ENCODE assay signal across 8 cellular contexts in genomic region chr16:1958715-1959268, GRCh38. TPM values are rescaled to one million over a fixed set of nuclear protein-coding genes. Genes with fewer than 3 reads are reported as not detected.
DNase-seq lines count a peak whose midpoint lies in the region; ATAC-seq and TF ChIP-seq lines count a peak whose summit lies in the region.

No MANE protein-coding gene starts in this region.

- no peaks in the 10 kb centered on the region for H3K9me2 ChIP-seq in MM.1S (replicated peaks; ENCODE audit: insufficient read depth, low read length)

- H3K36me3 ChIP-seq in Caco-2 (ENCODE audit: control insufficient read depth, insufficient read depth, low read length), result peaks cover 6% of the 10 kb centered on the region
- peaks cover 14% of the 10 kb centered on the region for H3K36me3 ChIP-seq in MM.1S (replicated peaks; ENCODE audit: insufficient read depth, low read length)
- H3K36me3 ChIP-seq in endodermal cell (ENCODE audit: control insufficient read depth, insufficient read depth, low read length), result peaks cover 20% of the 10 kb centered on the region
- peaks cover 20% of the 10 kb centered on the region for H3K36me3 ChIP-seq in neutrophil

- 62 to 64% methylated on average over 13 to 14 of the region's 14 CpGs for WGBS in endodermal cell (ENCODE audit: insufficient coverage in 1 of 2, insufficient read length in 1 of 2), 2 experiments

- H3K27me3 Mint-ChIP-seq in Caco-2 (ENCODE audit: insufficient read depth, unreplicated experiment) (no peaks in the 10 kb centered on the region), endodermal cell (ENCODE audit: insufficient read depth) (peaks cover 23% of the 10 kb centered on the region)

- peak overlapping the region; percentile 81 for H2AFZ ChIP-seq in MM.1S (ENCODE audit: low read length)

- H3F3A ChIP-seq in MM.1S (ENCODE audit: insufficient read depth, low read length), result peaks cover 30% of the 10 kb centered on the region

- no peak for DNase-seq in Caco-2
- DNase-seq in MM.1S, result peak; percentile 2
- no peak for DNase-seq in endodermal cell
- DNase-seq in inferior parietal cortex (ENCODE audit: extremely low spot score), result no peak
- DNase-seq in NK-92 treated with Interleukin-12 subunit alpha and Interleukin-12 subunit beta, amount 100 ng/mL, for 24 hours (lab: John Stamatoyannopoulos, UW), result no peak
- no peak for DNase-seq in omental fat pad (ENCODE audit: low spot score)

- no peaks in the 10 kb centered on the region for H4K20me1 ChIP-seq in MM.1S (ENCODE audit: insufficient read depth, low read length)

- peaks cover 23% of the 10 kb centered on the region for H3K79me2 ChIP-seq in MM.1S (ENCODE audit: low read length)

- H3K4me1 ChIP-seq in Caco-2 (peaks cover 17% of the 10 kb centered on the region), MM.1S (ENCODE audit: low read length) (peaks cover 12% of the 10 kb centered on the region), endodermal cell (ENCODE audit: control insufficient read depth, insufficient read depth, low read length) (no peaks in the 10 kb centered on the region), neutrophil (ENCODE audit: control insufficient read depth in 1 of 2, insufficient read depth in 1 of 2, low read depth in 1 of 2, low read length in 1 of 2) (peaks cover 29 to 35% of the 10 kb centered on the region in 2 experiments)

- H3K9me3 ChIP-seq in Caco-2, result no peaks in the 10 kb centered on the region
- H3K9me3 ChIP-seq in MM.1S (replicated peaks; ENCODE audit: insufficient read depth, low read length), result no peaks in the 10 kb centered on the region
- H3K9me3 ChIP-seq in endodermal cell (ENCODE audit: control insufficient read depth, low read length), result no peaks in the 10 kb centered on the region
- H3K9me3 ChIP-seq in neutrophil, result no peaks in the 10 kb centered on the region

- H3K4me3 ChIP-seq in Caco-2 (ENCODE audit: low read depth, low read length), result no peak overlapping the region
- peak overlapping the region; percentile 88 for H3K4me3 ChIP-seq in MM.1S (ENCODE audit: low read length)
- H3K4me3 ChIP-seq in endodermal cell (ENCODE audit: low read length), result peak overlapping the region; percentile 85
- H3K4me3 ChIP-seq in neutrophil (ENCODE audit: low read depth in 1 of 2, low read length in 1 of 2), result peak overlapping the region; percentile 82 to 83

- H3K4me1 Mint-ChIP-seq in Caco-2 (ENCODE audit: low read depth, unreplicated experiment) (peaks cover 21% of the 10 kb centered on the region), endodermal cell (peaks cover 30% of the 10 kb centered on the region)

- H3K27me3 ChIP-seq in Caco-2 (replicated peaks; ENCODE audit: control insufficient read depth, insufficient read depth, low read length), result no peaks in the 10 kb centered on the region
- peaks cover 10% of the 10 kb centered on the region for H3K27me3 ChIP-seq in MM.1S (replicated peaks; ENCODE audit: insufficient read depth, low read length)
- no peaks in the 10 kb centered on the region for H3K27me3 ChIP-seq in endodermal cell (ENCODE audit: control insufficient read depth, insufficient read depth, low read length, poor library complexity, severe bottlenecking)
- peaks cover 3% of the 10 kb centered on the region for H3K27me3 ChIP-seq in neutrophil

- ATAC-seq in GM18870 (IDR thresholded peaks at IDR 0.05; ENCODE audit: unreplicated experiment) (no peak), omental fat pad (ENCODE audit: low FRiP score) (no peak)

- peak overlapping the region; percentile 30; the same call in 1 of the 2 replicates for H3K9ac ChIP-seq in MM.1S (ENCODE audit: low read length)
- no peak overlapping the region for H3K9ac ChIP-seq in endodermal cell (ENCODE audit: extremely low read depth, low read length, poor library complexity, severe bottlenecking)

- no peak overlapping the region for H3K27ac Mint-ChIP-seq in Caco-2 (ENCODE audit: unreplicated experiment)
- H3K27ac Mint-ChIP-seq in endodermal cell, result no peak overlapping the region

- no peak for TF ChIP-seq CTCF in Caco-2 (IDR thresholded peaks at IDR 0.05; ENCODE audit: insufficient read depth in 1 of 2, low read depth in 1 of 2, low read length in 1 of 2, severe bottlenecking in 1 of 2, unreplicated experiment in 1 of 2)
- TF ChIP-seq CTCF in MM.1S (IDR thresholded peaks at IDR 0.05; ENCODE audit: low read length), result no peak
- no peak for TF ChIP-seq CTCF in endodermal cell (conservative IDR thresholded peaks at IDR 0.05)
- no peak for TF ChIP-seq CTCF in neutrophil (IDR thresholded peaks at IDR 0.05)
- no peak for TF ChIP-seq CTCF in omental fat pad (IDR thresholded peaks at IDR 0.05)

- intact Hi-C loops in Caco-2 (cut with micrococcal nuclease; ENCODE audit: unreplicated experiment), result no loop called here

- H3K9me3 Mint-ChIP-seq in Caco-2 (ENCODE audit: unreplicated experiment), result no peaks in the 10 kb centered on the region
- H3K9me3 Mint-ChIP-seq in endodermal cell, result peaks cover 5% of the 10 kb centered on the region

- H3K36me3 Mint-ChIP-seq in Caco-2 (ENCODE audit: insufficient read depth, unreplicated experiment) (peaks cover 47% of the 10 kb centered on the region), endodermal cell (ENCODE audit: low read depth) (peaks cover 29% of the 10 kb centered on the region)

- H3K4me3 Mint-ChIP-seq in Caco-2 (ENCODE audit: unreplicated experiment), result peak overlapping the region; percentile 89
- peak overlapping the region; percentile 92 for H3K4me3 Mint-ChIP-seq in endodermal cell

- CTCF ChIA-PET in Caco-2 (lab: Charles Lee), result interaction anchor here (1.2 kb wide), 1 partner anchor 18 kb away, joined by 3 read pairs; no protein-coding TSS in a partner anchor

- POLR2A ChIA-PET in Caco-2 (lab: Charles Lee), result no interaction called here

- H3K4me2 ChIP-seq in MM.1S (ENCODE audit: low read depth, low read length), result peak overlapping the region; percentile 92

- no TSS peak for BruUV-seq in Caco-2 (replicated peaks; lab: Mats Ljungman, UMichigan)

- H3K27ac ChIP-seq in MM.1S (ENCODE audit: low read length) (no peak overlapping the region), endodermal cell (ENCODE audit: low read depth, low read length) (no peak overlapping the region), neutrophil (peak overlapping the region; percentile 68)

RNA-seq across cellular contexts. Expression of gene NDUFB10, which starts 0.5 kb away (rescaled TPM):
- 128 and 132 TPM in 2 replicates for total RNA-seq in Caco-2 (2022)
- 100 to 1,000 TPM; 167 to 192 TPM for total RNA-seq in endodermal cell
- polyA plus RNA-seq in endodermal cell (2013, experiment 1 of 2), result 155 TPM
- polyA plus RNA-seq in endodermal cell (2013, experiment 2 of 2), result 150 TPM
- 100 to 1,000 TPM; 144 to 240 (median 183) TPM for total RNA-seq in omental fat pad

RNA-seq across cellular contexts. Expression of gene RPL3L, which starts 4.3 kb away (rescaled TPM):
- total RNA-seq in Caco-2 (2022) (not detected in 2 replicates), endodermal cell (not detected), omental fat pad (not detected)
- not detected for polyA plus RNA-seq in endodermal cell (2013, experiment 1 of 2)
- not detected for polyA plus RNA-seq in endodermal cell (2013, experiment 2 of 2)

RNA-seq across cellular contexts. Expression of gene RPS2, which starts 5.8 kb away (rescaled TPM):
- total RNA-seq in Caco-2 (2022) (2,961 and 3,006 TPM in 2 replicates), endodermal cell (1,000 to 10,000 TPM; 3,064 to 3,492 TPM), omental fat pad (1,000 to 10,000 TPM; 1,362 to 1,656 (median 1,543) TPM)
- 4,092 TPM for polyA plus RNA-seq in endodermal cell (2013, experiment 1 of 2)
- 3,717 TPM for polyA plus RNA-seq in endodermal cell (2013, experiment 2 of 2)

RNA-seq across cellular contexts. Expression of gene RNF151, which starts 7.9 kb away (rescaled TPM):
- total RNA-seq in Caco-2 (2022) (not detected in 2 replicates), endodermal cell (under 1 TPM in 1 of 2 donors, not detected in 1; 0.44 TPM), omental fat pad (not detected)
- polyA plus RNA-seq in endodermal cell (2013, experiment 1 of 2), result not detected
- polyA plus RNA-seq in endodermal cell (2013, experiment 2 of 2), result not detected

RNA-seq across cellular contexts. Expression of gene TBL3, which starts 13.1 kb away (rescaled TPM):
- total RNA-seq in Caco-2 (2022) (34.7 and 36.6 TPM in 2 replicates), endodermal cell (10 to 100 TPM; 43.4 to 49.7 TPM), omental fat pad (10 to 100 TPM; 32.2 to 44.3 (median 34.3) TPM)
- 39.0 TPM for polyA plus RNA-seq in endodermal cell (2013, experiment 1 of 2)
- polyA plus RNA-seq in endodermal cell (2013, experiment 2 of 2), result 38.0 TPM
